32 cellular contexts compared by ENCODE assay signal in genomic region chr10:2575460-2575859, GRCh38.
"Had no signal": no experiment of that assay in that cellular context is flagged by ENCODE, and none has a peak within 500 bp of the region (broad histone marks: within the 10 kb centered on the region; RNA-seq: fewer than 3 reads in every experiment).

No MANE protein-coding gene starts in this region.

- H3K36me3 Mint-ChIP-seq: activated CD4-positive, alpha-beta memory T cell treated with anti-CD3 and anti-CD28 coated beads for 36 hours; activated CD8-positive, alpha-beta memory T cell treated with anti-CD3 and anti-CD28 coated beads, Interleukin-2, amount 10 ng/mL, durations not matched to agents 7 days and 5 days; activated naive CD4-positive, alpha-beta T cell treated with anti-CD3 and anti-CD28 coated beads, Interleukin-2, amount 10 ng/mL, durations not matched to agents 7 days and 5 days; activated naive CD4-positive, alpha-beta T cell treated with anti-CD3 and anti-CD28 coated beads, Interleukin-2, amount 50 U/mL, for 72 hours; activated naive CD8-positive, alpha-beta T cell treated with anti-CD3 and anti-CD28 coated beads, Interleukin-2, amount 10 ng/mL, durations not matched to agents 7 days and 5 days; brain had no signal

- H3K36me3 ChIP-seq: ascending aorta, breast epithelium, cardiac muscle cell, colonic mucosa, WERI-Rb-1 had no signal

- H3K4me3 Mint-ChIP-seq: activated CD4-positive, alpha-beta memory T cell treated with anti-CD3 and anti-CD28 coated beads for 36 hours; activated CD4-positive, alpha-beta T cell treated with anti-CD3 and anti-CD28 coated beads for 36 hours; activated CD4-positive, alpha-beta T cell treated with anti-CD3 and anti-CD28 coated beads, Interleukin-2, amount 10 ng/mL, durations not matched to agents 24 days and 14 days; activated CD8-positive, alpha-beta memory T cell treated with anti-CD3 and anti-CD28 coated beads, Interleukin-2, amount 10 ng/mL, durations not matched to agents 7 days and 5 days; activated CD8-positive, alpha-beta T cell treated with anti-CD3 and anti-CD28 coated beads, Interleukin-2, amount 10 ng/mL, durations not matched to agents 7 days and 5 days; activated naive CD4-positive, alpha-beta T cell treated with anti-CD3 and anti-CD28 coated beads, Interleukin-2, amount 10 ng/mL, durations not matched to agents 7 days and 5 days; activated naive CD8-positive, alpha-beta T cell treated with anti-CD3 and anti-CD28 coated beads, Interleukin-2, amount 10 ng/mL, durations not matched to agents 7 days and 5 days; activated T-helper 1 cell treated with anti-CD3 and anti-CD28 coated beads, Interleukin-12 subunit alpha, Interleukin-12 subunit beta, Interleukin-2, Interleukin-4 antibody, amounts not matched to agents 30 ng/mL and 10 ng/mL and 1 ng/mL, durations not matched to agents 14 hours and 24 hours and 36 hours; brain; T-helper 17 cell; T-helper 2 cell treated with Interferon-gamma antibody and Interleukin-4, amounts not matched to agents 5 μg/mL and 100 μg/mL, for 36 hours had no signal

- H3K4me1 Mint-ChIP-seq: activated CD4-positive, alpha-beta T cell treated with anti-CD3 and anti-CD28 coated beads for 36 hours; activated CD4-positive, alpha-beta T cell treated with anti-CD3 and anti-CD28 coated beads, Interleukin-2, amount 10 ng/mL, durations not matched to agents 24 days and 14 days; activated CD8-positive, alpha-beta memory T cell treated with anti-CD3 and anti-CD28 coated beads, Interleukin-2, amount 10 ng/mL, durations not matched to agents 7 days and 5 days; activated naive CD4-positive, alpha-beta T cell treated with anti-CD3 and anti-CD28 coated beads, Interleukin-2, amount 10 ng/mL, durations not matched to agents 7 days and 5 days; activated naive CD8-positive, alpha-beta T cell treated with anti-CD3 and anti-CD28 coated beads, Interleukin-2, amount 10 ng/mL, durations not matched to agents 7 days and 5 days; T-helper 17 cell had no signal

- H3K27me3 ChIP-seq: ascending aorta, breast epithelium, cardiac muscle cell, colonic mucosa had no signal

- H3K9me3 Mint-ChIP-seq: activated CD4-positive, alpha-beta memory T cell treated with anti-CD3 and anti-CD28 coated beads for 36 hours; activated CD4-positive, alpha-beta T cell treated with anti-CD3 and anti-CD28 coated beads, Interleukin-2, amount 10 ng/mL, durations not matched to agents 24 days and 14 days; activated naive CD4-positive, alpha-beta T cell treated with anti-CD3 and anti-CD28 coated beads, Interleukin-2, amount 10 ng/mL, durations not matched to agents 7 days and 5 days; activated naive CD4-positive, alpha-beta T cell treated with anti-CD3 and anti-CD28 coated beads, Interleukin-2, amount 50 U/mL, for 72 hours; activated naive CD8-positive, alpha-beta T cell treated with anti-CD3 and anti-CD28 coated beads, Interleukin-2, amount 10 ng/mL, durations not matched to agents 7 days and 5 days; activated T-helper 1 cell treated with anti-CD3 and anti-CD28 coated beads, Interleukin-12 subunit alpha, Interleukin-12 subunit beta, Interleukin-2, Interleukin-4 antibody, amounts not matched to agents 30 ng/mL and 10 ng/mL and 1 ng/mL, durations not matched to agents 14 hours and 24 hours and 36 hours; T-helper 2 cell treated with Interferon-gamma antibody and Interleukin-4, amounts not matched to agents 5 μg/mL and 100 μg/mL, for 36 hours had no signal

- H3K27ac Mint-ChIP-seq: activated CD4-positive, alpha-beta memory T cell treated with anti-CD3 and anti-CD28 coated beads for 36 hours; activated CD4-positive, alpha-beta T cell treated with anti-CD3 and anti-CD28 coated beads for 36 hours; activated CD4-positive, alpha-beta T cell treated with anti-CD3 and anti-CD28 coated beads, Interleukin-2, amount 10 ng/mL, durations not matched to agents 24 days and 14 days; activated CD8-positive, alpha-beta memory T cell treated with anti-CD3 and anti-CD28 coated beads, Interleukin-2, amount 10 ng/mL, durations not matched to agents 7 days and 5 days; activated CD8-positive, alpha-beta T cell treated with anti-CD3 and anti-CD28 coated beads, Interleukin-2, amount 10 ng/mL, durations not matched to agents 7 days and 5 days; activated naive CD4-positive, alpha-beta T cell treated with anti-CD3 and anti-CD28 coated beads, Interleukin-2, amount 10 ng/mL, durations not matched to agents 7 days and 5 days; activated naive CD4-positive, alpha-beta T cell treated with anti-CD3 and anti-CD28 coated beads, Interleukin-2, amount 50 U/mL, for 72 hours; activated naive CD8-positive, alpha-beta T cell treated with anti-CD3 and anti-CD28 coated beads, Interleukin-2, amount 10 ng/mL, durations not matched to agents 7 days and 5 days; activated T-helper 1 cell treated with anti-CD3 and anti-CD28 coated beads, Interleukin-12 subunit alpha, Interleukin-12 subunit beta, Interleukin-2, Interleukin-4 antibody, amounts not matched to agents 30 ng/mL and 10 ng/mL and 1 ng/mL, durations not matched to agents 14 hours and 24 hours and 36 hours; brain; T-helper 17 cell; T-helper 2 cell treated with Interferon-gamma antibody and Interleukin-4, amounts not matched to agents 5 μg/mL and 100 μg/mL, for 36 hours had no signal

- H3K4me1 ChIP-seq: ascending aorta, breast epithelium, colonic mucosa had no signal

- DNase-seq: activated CD4-positive, alpha-beta memory T cell treated with anti-CD3 and anti-CD28 coated beads for 36 hours; activated CD4-positive, alpha-beta T cell treated with anti-CD3 and anti-CD28 coated beads for 36 hours; activated CD4-positive, alpha-beta T cell treated with anti-CD3 and anti-CD28 coated beads, Interleukin-2, amount 10 ng/mL, durations not matched to agents 24 days and 14 days; activated CD4-positive, CD25-positive, alpha-beta regulatory T cell; activated CD4-positive, CD25-positive, alpha-beta regulatory T cell treated with anti-CD3 and anti-CD28 coated beads, Interleukin-2, amount 50 U/mL, for 72 hours; activated CD8-positive, alpha-beta memory T cell treated with anti-CD3 and anti-CD28 coated beads, Interleukin-2, amount 10 ng/mL, durations not matched to agents 7 days and 5 days; activated CD8-positive, alpha-beta memory T cell treated with anti-CD3 and anti-CD28 coated beads, Interleukin-2, amount 50 U/mL, for 4 hours; activated CD8-positive, alpha-beta T cell treated with anti-CD3 and anti-CD28 coated beads, Interleukin-2, amount 10 ng/mL, durations not matched to agents 7 days and 5 days; activated gamma-delta T cell; activated naive CD4-positive, alpha-beta T cell; activated naive CD4-positive, alpha-beta T cell treated with anti-CD3 and anti-CD28 coated beads, Interleukin-2, amount 10 ng/mL, durations not matched to agents 7 days and 5 days; activated naive CD8-positive, alpha-beta T cell treated with anti-CD3 and anti-CD28 coated beads, Interleukin-2, amount 10 ng/mL, durations not matched to agents 7 days and 5 days; activated T-cell treated with anti-CD3 and anti-CD28 coated beads, Interleukin-2, amount 50 U/mL, for 1 hour; activated T-cell treated with anti-CD3 and anti-CD28 coated beads, Interleukin-2, amount 50 U/mL, for 48 hours; central memory CD4-positive, alpha-beta T cell; cerebellar nuclear complex; colonic mucosa; effector CD8-positive, alpha-beta T cell; foreskin fibroblast; head of caudate nucleus; T-helper 1 cell; T-helper 17 cell; T1000; WERI-Rb-1 had no signal

- H3K9me3 ChIP-seq: ascending aorta, breast epithelium, colonic mucosa had no signal

- H3K27ac ChIP-seq: ascending aorta, breast epithelium, cardiac muscle cell, colonic mucosa, WERI-Rb-1 had no signal

- H3K27me3 Mint-ChIP-seq: activated CD4-positive, alpha-beta T cell treated with anti-CD3 and anti-CD28 coated beads, Interleukin-2, amount 10 ng/mL, durations not matched to agents 24 days and 14 days; activated CD8-positive, alpha-beta memory T cell treated with anti-CD3 and anti-CD28 coated beads, Interleukin-2, amount 10 ng/mL, durations not matched to agents 7 days and 5 days; activated naive CD4-positive, alpha-beta T cell treated with anti-CD3 and anti-CD28 coated beads, Interleukin-2, amount 10 ng/mL, durations not matched to agents 7 days and 5 days; activated naive CD8-positive, alpha-beta T cell treated with anti-CD3 and anti-CD28 coated beads, Interleukin-2, amount 10 ng/mL, durations not matched to agents 7 days and 5 days had no signal

- H3K4me3 ChIP-seq: ascending aorta, breast epithelium, cardiac muscle cell, colonic mucosa had no signal

- ATAC-seq: activated CD4-positive, alpha-beta T cell treated with anti-CD3 and anti-CD28 coated beads for 36 hours; activated CD8-positive, alpha-beta memory T cell treated with anti-CD3 and anti-CD28 coated beads, Interleukin-2, amount 10 ng/mL, durations not matched to agents 7 days and 5 days; activated CD8-positive, alpha-beta T cell treated with anti-CD3 and anti-CD28 coated beads, Interleukin-2, amount 10 ng/mL, durations not matched to agents 7 days and 5 days; activated naive CD4-positive, alpha-beta T cell treated with anti-CD3 and anti-CD28 coated beads, Interleukin-2, amount 50 U/mL, for 72 hours; esophagus mucosa; T-helper 17 cell had no signal
